25 cellular contexts compared by ENCODE assay signal in genomic region chr15:94080989-94081605, GRCh38.
DNase-seq lines count a peak whose midpoint lies in the region; TF ChIP-seq lines count a peak whose summit lies in the region.
"Had no signal": no experiment of that assay in that cellular context is flagged by ENCODE, and none has a peak within 500 bp of the region (broad histone marks: within the 10 kb centered on the region; RNA-seq: fewer than 3 reads in every experiment).

No MANE protein-coding gene starts in this region.

- no peaks in the 10 kb centered on the region for H3K9me3 Mint-ChIP-seq in osteocyte (ENCODE audit: unreplicated experiment)
- H3K9me3 Mint-ChIP-seq: activated CD4-positive, alpha-beta memory T cell treated with anti-CD3 and anti-CD28 coated beads for 36 hours; activated naive CD8-positive, alpha-beta T cell treated with anti-CD3 and anti-CD28 coated beads, Interleukin-2, amount 10 ng/mL, durations not matched to agents 7 days and 5 days had no signal

- H3K27me3 ChIP-seq in BLaER1 = no peaks in the 10 kb centered on the region
- peaks cover 38% of the 10 kb centered on the region for H3K27me3 ChIP-seq in KMS-11 (ENCODE audit: insufficient read depth, low read depth)
- H3K27me3 ChIP-seq: BE2C, upper lobe of left lung had no signal

- H3K36me3 ChIP-seq in BLaER1 (no peaks in the 10 kb centered on the region), KMS-11 (ENCODE audit: insufficient read depth) (no peaks in the 10 kb centered on the region)
- H3K36me3 ChIP-seq: BE2C, upper lobe of left lung had no signal

- H3K4me1 ChIP-seq in BLaER1 (peaks cover 29% of the 10 kb centered on the region), KMS-11 (ENCODE audit: low read depth, poor library complexity, severe bottlenecking) (peaks cover 19% of the 10 kb centered on the region)
- H3K4me1 ChIP-seq: A549, Caco-2, parathyroid adenoma, upper lobe of left lung had no signal

- H3K4me2 ChIP-seq in BLaER1 (0 out of 2 replicates have a peak overlapping the region, but pooled peaks have one; percentile 24), KMS-11 (peak overlapping the region; percentile 40; the same call in 1 of the 2 replicates)

- no peak overlapping the region for H3K4me3 ChIP-seq in BLaER1
- no peak overlapping the region for H3K4me3 ChIP-seq in KMS-11 (IDR thresholded peaks at IDR 0.05; ENCODE audit: insufficient read depth, low read depth, low read length)
- H3K4me3 ChIP-seq: A549, upper lobe of left lung had no signal

- peak overlapping the region; percentile 71 for H3K27ac Mint-ChIP-seq in osteocyte (ENCODE audit: unreplicated experiment)
- H3K27ac Mint-ChIP-seq: activated CD4-positive, alpha-beta memory T cell treated with anti-CD3 and anti-CD28 coated beads for 36 hours; activated naive CD8-positive, alpha-beta T cell treated with anti-CD3 and anti-CD28 coated beads, Interleukin-2, amount 10 ng/mL, durations not matched to agents 7 days and 5 days had no signal

- no peaks in the 10 kb centered on the region for H4K20me1 ChIP-seq in BLaER1
- H4K20me1 ChIP-seq in KMS-11 (ENCODE audit: insufficient read depth) = no peaks in the 10 kb centered on the region

- H3K4me1 Mint-ChIP-seq in osteocyte (ENCODE audit: unreplicated experiment) = peaks cover 71% of the 10 kb centered on the region
- H3K4me1 Mint-ChIP-seq: activated naive CD8-positive, alpha-beta T cell treated with anti-CD3 and anti-CD28 coated beads, Interleukin-2, amount 10 ng/mL, durations not matched to agents 7 days and 5 days had no signal

- no peak overlapping the region for H3K27ac ChIP-seq in BLaER1
- no peak overlapping the region for H3K27ac ChIP-seq in KMS-11
- H3K27ac ChIP-seq in epithelial cell of prostate = peak overlapping the region; percentile 37
- H3K27ac ChIP-seq: A549, parathyroid adenoma, upper lobe of left lung had no signal

- peak overlapping the region; percentile 36 for H3K4me3 Mint-ChIP-seq in osteocyte (ENCODE audit: unreplicated experiment)
- H3K4me3 Mint-ChIP-seq: activated CD4-positive, alpha-beta memory T cell treated with anti-CD3 and anti-CD28 coated beads for 36 hours; activated naive CD8-positive, alpha-beta T cell treated with anti-CD3 and anti-CD28 coated beads, Interleukin-2, amount 10 ng/mL, durations not matched to agents 7 days and 5 days; nephron had no signal

- H2AFZ ChIP-seq in KMS-11 (ENCODE audit: low read depth) = no peak overlapping the region
- H2AFZ ChIP-seq: parathyroid adenoma had no signal

- no peaks in the 10 kb centered on the region for H3K79me2 ChIP-seq in KMS-11 (ENCODE audit: insufficient read depth, low read depth)
- H3K79me2 ChIP-seq: parathyroid adenoma had no signal

- no peaks in the 10 kb centered on the region for H3K36me3 Mint-ChIP-seq in osteocyte (ENCODE audit: unreplicated experiment)
- H3K36me3 Mint-ChIP-seq: activated CD4-positive, alpha-beta memory T cell treated with anti-CD3 and anti-CD28 coated beads for 36 hours; activated naive CD8-positive, alpha-beta T cell treated with anti-CD3 and anti-CD28 coated beads, Interleukin-2, amount 10 ng/mL, durations not matched to agents 7 days and 5 days had no signal

- DNase-seq in epithelial cell of prostate (ENCODE audit: low read depth, low spot score) (no peak), osteocyte (ENCODE audit: extremely low spot score, unreplicated experiment) (no peak), NCI-H1417 (lab: John Stamatoyannopoulos, UW) (no peak), NCI-H1694 treated with DMSO at 0.1 percent for 48 hours (lab: John Stamatoyannopoulos, UW) (no peak), iPS-NIHi7 (ENCODE audit: extremely low spot score) (no peak)
- no peak for DNase-seq in activated CD4-positive, alpha-beta T cell treated with anti-CD3 and anti-CD28 coated beads, Interleukin-2, amount 50 U/mL, for 4 hours
- DNase-seq: activated effector memory CD4-positive, alpha-beta T cell treated with anti-CD3 and anti-CD28 coated beads, Interleukin-2, amount 50 U/mL, for 16 hours; activated naive CD8-positive, alpha-beta T cell treated with anti-CD3 and anti-CD28 coated beads, Interleukin-2, amount 10 ng/mL, durations not matched to agents 7 days and 5 days; activated T-cell treated with anti-CD3 and anti-CD28 coated beads for 4 hours; BE2C; Caco-2; cerebellar nuclear complex; HCEC 1CT; hippocampal formation; IMR-90; NCI-H1105 treated with DMSO at 0.1 percent for 48 hours; NCI-H2081 treated with DMSO at 0.1 percent for 48 hours; SHP77; upper lobe of left lung had no signal

- H3K27me3 Mint-ChIP-seq in osteocyte (ENCODE audit: unreplicated experiment) = no peaks in the 10 kb centered on the region

- H3K9ac ChIP-seq in BLaER1 = no peak overlapping the region
- no peak overlapping the region for H3K9ac ChIP-seq in KMS-11
- H3K9ac ChIP-seq: parathyroid adenoma had no signal

- no peak for TF ChIP-seq CTCF in KMS-11 (conservative IDR thresholded peaks at IDR 0.05; ENCODE audit: low read depth, low read length)
- TF ChIP-seq CTCF in osteocyte (IDR thresholded peaks at IDR 0.05) = no peak

- H3K9me3 ChIP-seq in BLaER1 = no peaks in the 10 kb centered on the region
- H3K9me3 ChIP-seq: A549, BE2C, Caco-2, upper lobe of left lung had no signal
